Comparison of ENCODE assay signal across 8 cellular contexts in genomic region chr10:5814110-5815107, GRCh38. TPM values are rescaled to one million over a fixed set of nuclear protein-coding genes. Genes with fewer than 3 reads are reported as not detected.
DNase-seq lines count a peak whose midpoint lies in the region; ATAC-seq and TF ChIP-seq lines count a peak whose summit lies in the region.

No MANE protein-coding gene starts in this region.

- DNase-seq in heart right ventricle, result no peak
- no peak for DNase-seq in Right ventricle myocardium inferior (ENCODE audit: missing footprints)
- DNase-seq in RKO (ENCODE audit: low spot score), result peak; percentile 71
- DNase-seq in epithelial cell of esophagus (ENCODE audit: low read depth), result peak; percentile 32
- DNase-seq in ovary, result peak in 2 of 5 donors; percentile 15 to 25
- DNase-seq in anterior cingulate cortex (lab: John Stamatoyannopoulos, UW), result no peak

- H3K27me3 ChIP-seq in heart right ventricle (no peaks in the 10 kb centered on the region), ovary (no peaks in the 10 kb centered on the region)

- intact Hi-C loops in heart right ventricle (cut with DNase I), result loop anchor here in 9 of 10 donors (5.0 to 10.0 kb wide), 5 partner anchors 58 to 130 kb away; partner anchors contain the start of genes FBH1 (in 2 of the 9) and TASOR2 (in 2 of the 9)
- intact Hi-C loops in Right ventricle myocardium inferior (cut with DNase I), result loop anchor here (5.0 kb wide), 1 partner anchor 73 kb away; the partner anchor contains the start of gene ANKRD16
- intact Hi-C loops in ovary (cut with DNase I), result loop anchor here in 2 of 4 donors (5.0 to 10.0 kb wide), 2 partner anchors 78 to 130 kb away; partner anchors contain the start of genes FBH1 (in 1 of the 2) and TASOR2 (in 1 of the 2)

- TF ChIP-seq CTCF in heart right ventricle (IDR thresholded peaks at IDR 0.05) (no peak), epithelial cell of esophagus (IDR thresholded peaks at IDR 0.05; ENCODE audit: insufficient read depth, low read depth, low read length, missing control alignments) (no peak), ovary (IDR thresholded peaks at IDR 0.05) (no peak)

- no peaks in the 10 kb centered on the region for H3K36me3 ChIP-seq in heart right ventricle
- H3K36me3 ChIP-seq in ovary, result no peaks in the 10 kb centered on the region

- TF ChIP-seq POLR2A in ovary (IDR thresholded peaks at IDR 0.05), result no peak

- WGBS in heart right ventricle, 2 donors, result 22 to 24% methylated on average over 12 of the region's 12 CpGs
- WGBS in ovary, 3 donors, result 18 to 21% (median 19%) methylated on average over 12 of the region's 12 CpGs

- TF ChIP-seq EP300 in ovary (IDR thresholded peaks at IDR 0.05), result no peak

- H3K27ac ChIP-seq in heart right ventricle (peak overlapping the region; percentile 83 to 100 (median 98)), ovary (peak overlapping the region; percentile 69 to 94)

- peak overlapping the region; percentile 67 to 96 (median 92) for H3K4me3 ChIP-seq in heart right ventricle
- H3K4me3 ChIP-seq in epithelial cell of esophagus (ENCODE audit: low read length), result peak overlapping the region; percentile 83
- H3K4me3 ChIP-seq in ovary, result peak overlapping the region; percentile 99

- H3K4me1 ChIP-seq in heart right ventricle (peaks cover 0 to 42% (median 40%) of the 10 kb centered on the region in 9 donors), ovary (ENCODE audit: insufficient read depth) (peaks cover 3% of the 10 kb centered on the region)

- ATAC-seq in heart right ventricle (no peak), Right ventricle myocardium inferior (no peak), HG02870 (IDR thresholded peaks at IDR 0.05; ENCODE audit: unreplicated experiment) (no peak), HG02588 (IDR thresholded peaks at IDR 0.05; ENCODE audit: unreplicated experiment) (no peak)

- H3K9me3 ChIP-seq in heart right ventricle (no peaks in the 10 kb centered on the region), ovary (no peaks in the 10 kb centered on the region)

RNA-seq across cellular contexts. Expression of gene GDI2, which starts 1.2 kb away (rescaled TPM):
- total RNA-seq in heart right ventricle (100 to 1,000 TPM in 6 of 10 donors, 10 to 100 TPM in 4; 89.1 to 145 (median 102) TPM), Right ventricle myocardium inferior (101 TPM), ovary (100 to 1,000 TPM; 148 to 198 (median 177) TPM)
- polyA plus RNA-seq in heart right ventricle (10 to 100 TPM; 21.8 to 99.6 TPM), ovary (100 to 1,000 TPM; 111 to 269 TPM)

Comparison
In these comparisons a context has a peak if more than half of its experiments do, and no peak if none do; other contexts are left out.
1. DNase-seq: peak in RKO (single experiment) and epithelial cell of esophagus (single experiment); none in heart right ventricle (0 of 2), Right ventricle myocardium inferior (single experiment) and anterior cingulate cortex (0 of 58).
2. Peak in every context shown above with its lines, with median percentiles within 50 percentile points of each other: H3K4me3 ChIP-seq.